1 cellular context compared by ENCODE assay signal in the genomic region with DNA sequence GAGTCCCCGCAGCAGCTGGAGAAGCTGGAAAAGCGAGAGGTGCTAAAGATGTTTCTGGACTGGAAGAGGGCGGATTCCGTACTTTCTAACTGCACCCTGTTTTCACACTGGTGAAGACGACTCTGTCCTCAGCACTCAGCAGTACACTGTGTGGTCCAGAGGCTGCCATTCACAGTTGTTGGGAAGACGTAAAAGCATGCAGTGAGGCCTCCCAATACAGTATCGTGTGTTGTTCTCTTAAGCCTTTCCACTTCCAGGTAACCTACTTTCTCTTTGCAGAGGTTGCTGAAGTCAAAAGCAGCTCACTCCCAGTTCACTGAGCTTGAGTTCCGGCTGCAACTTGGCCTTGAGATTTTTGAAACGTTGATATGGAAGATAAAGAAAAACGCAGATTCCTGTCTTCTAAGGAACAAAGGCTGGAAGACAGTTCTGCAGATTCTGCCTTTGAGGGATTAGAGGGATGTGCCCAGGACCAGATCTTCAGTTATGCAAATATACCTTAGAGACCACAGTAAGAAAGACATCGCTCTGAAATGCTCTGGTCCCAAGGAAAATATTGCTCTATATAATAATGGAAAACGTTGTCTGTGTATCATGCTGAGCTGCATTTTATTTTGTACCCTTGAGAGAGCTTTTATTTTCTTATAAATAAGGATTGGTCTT.
TF ChIP-seq lines count a peak whose summit lies in the region.

No MANE protein-coding gene starts in this region.

TF ChIP-seq in HepG2, 621 proteins besides CTCF, POLR2A, EP300 and RAD21 (continued from another document):
- TF ChIP-seq, protein P1, sequence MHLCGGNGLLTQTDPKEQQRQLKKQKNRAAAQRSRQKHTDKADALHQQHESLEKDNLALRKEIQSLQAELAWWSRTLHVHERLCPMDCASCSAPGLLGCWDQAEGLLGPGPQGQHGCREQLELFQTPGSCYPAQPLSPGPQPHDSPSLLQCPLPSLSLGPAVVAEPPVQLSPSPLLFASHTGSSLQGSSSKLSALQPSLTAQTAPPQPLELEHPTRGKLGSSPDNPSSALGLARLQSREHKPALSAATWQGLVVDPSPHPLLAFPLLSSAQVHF (CRISPR knock-in tag; IDR thresholded peaks at IDR 0.05) = no peak
- no peak for TF ChIP-seq CHCHD3 (CRISPR knock-in tag; IDR thresholded peaks at IDR 0.05)
